9 cellular contexts compared by ENCODE assay signal in genomic region chr12:15629108-15629507, GRCh38.
DNase-seq lines count a peak whose midpoint lies in the region; ATAC-seq and TF ChIP-seq lines count a peak whose summit lies in the region.
"Had no signal": no experiment of that assay in that cellular context is flagged by ENCODE, and none has a peak within 500 bp of the region (broad histone marks: within the 10 kb centered on the region; RNA-seq: fewer than 3 reads in every experiment).

No MANE protein-coding gene starts in this region.

- no peak overlapping the region for H3K4me3 ChIP-seq in retinal pigment epithelial cell (ENCODE audit: low read length)
- H3K4me3 ChIP-seq: skin epidermis had no signal

- CTCF ChIA-PET in activated CD4-positive, alpha-beta memory T cell treated with anti-CD3 and anti-CD28 coated beads, Interleukin-2, amount 10 ng/mL, durations not matched to agents 7 days and 5 days (lab: Charles Lee): no interaction called here

- DNase-seq in RPMI7951 (ENCODE audit: low read depth): peak; percentile 91
- DNase-seq in globus pallidus (ENCODE audit: low spot score): peak; percentile 32
- DNase-seq in retinal pigment epithelial cell (ENCODE audit: low read depth): peak; percentile 95
- DNase-seq in NCI-H748 treated with DMSO at 0.1 percent for 48 hours (lab: John Stamatoyannopoulos, UW): no peak
- DNase-seq in NCI-H774 (lab: John Stamatoyannopoulos, UW): no peak
- no peak for DNase-seq in activated CD4-positive, alpha-beta memory T cell treated with anti-CD3 and anti-CD28 coated beads, Interleukin-2, amount 10 ng/mL, durations not matched to agents 7 days and 5 days
- no peak for DNase-seq in NOMO-1 treated with dmso at 0.1 percent for 144 hours (lab: John Stamatoyannopoulos, UW; ENCODE audit: unreplicated experiment)

- peak; percentile 70 for ATAC-seq in GM21447 (IDR thresholded peaks at IDR 0.05; ENCODE audit: unreplicated experiment)

- H3K27ac Mint-ChIP-seq in activated CD4-positive, alpha-beta memory T cell treated with anti-CD3 and anti-CD28 coated beads, Interleukin-2, amount 10 ng/mL, durations not matched to agents 7 days and 5 days: no peak overlapping the region

- POLR2A ChIA-PET in activated CD4-positive, alpha-beta memory T cell treated with anti-CD3 and anti-CD28 coated beads, Interleukin-2, amount 10 ng/mL, durations not matched to agents 7 days and 5 days (lab: Charles Lee): no interaction called here

- H3K4me3 Mint-ChIP-seq in activated CD4-positive, alpha-beta memory T cell treated with anti-CD3 and anti-CD28 coated beads, Interleukin-2, amount 10 ng/mL, durations not matched to agents 7 days and 5 days: no peak overlapping the region

- no peaks in the 10 kb centered on the region for H3K9me3 Mint-ChIP-seq in activated CD4-positive, alpha-beta memory T cell treated with anti-CD3 and anti-CD28 coated beads, Interleukin-2, amount 10 ng/mL, durations not matched to agents 7 days and 5 days

- H3K4me1 Mint-ChIP-seq in activated CD4-positive, alpha-beta memory T cell treated with anti-CD3 and anti-CD28 coated beads, Interleukin-2, amount 10 ng/mL, durations not matched to agents 7 days and 5 days: no peaks in the 10 kb centered on the region

- H3K36me3 Mint-ChIP-seq in activated CD4-positive, alpha-beta memory T cell treated with anti-CD3 and anti-CD28 coated beads, Interleukin-2, amount 10 ng/mL, durations not matched to agents 7 days and 5 days (ENCODE audit: low read depth): no peaks in the 10 kb centered on the region

- TF ChIP-seq CTCF in retinal pigment epithelial cell (conservative IDR thresholded peaks at IDR 0.05; ENCODE audit: low read depth, low read length): no peak

- H3K27me3 Mint-ChIP-seq in activated CD4-positive, alpha-beta memory T cell treated with anti-CD3 and anti-CD28 coated beads, Interleukin-2, amount 10 ng/mL, durations not matched to agents 7 days and 5 days: peaks cover 3% of the 10 kb centered on the region

Comparison
In these comparisons a context has a peak if more than half of its experiments do, and no peak if none do; other contexts are left out.
1. DNase-seq: peak in RPMI7951 (single experiment), globus pallidus (single experiment) and retinal pigment epithelial cell (single experiment); none in NCI-H748 treated with DMSO at 0.1 percent for 48 hours (single experiment), NCI-H774 (single experiment), activated CD4-positive, alpha-beta memory T cell treated with anti-CD3 and anti-CD28 coated beads, Interleukin-2, amount 10 ng/mL, durations not matched to agents 7 days and 5 days (single experiment) and NOMO-1 treated with dmso at 0.1 percent for 144 hours (single experiment).